Comparison of ENCODE assay signal across 9 cellular contexts in genomic region chr3:114451051-114451451, GRCh38.
DNase-seq lines count a peak whose midpoint lies in the region; ATAC-seq, FAIRE-seq and TF ChIP-seq lines count a peak whose summit lies in the region.
"Had no signal": no experiment of that assay in that cellular context is flagged by ENCODE, and none has a peak within 500 bp of the region (broad histone marks: within the 10 kb centered on the region; RNA-seq: fewer than 3 reads in every experiment).

No MANE protein-coding gene starts in this region.

- no peak overlapping the region for H2AFZ ChIP-seq in parathyroid adenoma

- peak; percentile 39 for ATAC-seq in HG03354 (IDR thresholded peaks at IDR 0.05; ENCODE audit: poor library complexity, severe bottlenecking, unreplicated experiment)

- H3K36me3 ChIP-seq in parathyroid adenoma (ENCODE audit: control insufficient read depth, insufficient read depth, low read length) = no peaks in the 10 kb centered on the region
- no peaks in the 10 kb centered on the region for H3K36me3 ChIP-seq in mesendoderm (ENCODE audit: control insufficient read depth, insufficient read depth, low read length)

- H3K18ac ChIP-seq in mesendoderm (ENCODE audit: low read length) = no peak overlapping the region

- no peak overlapping the region for H3K23ac ChIP-seq in mesendoderm (ENCODE audit: low read length)

- no peaks in the 10 kb centered on the region for H3K9me3 ChIP-seq in parathyroid adenoma (ENCODE audit: control insufficient read depth, low read length)

- H3K9ac ChIP-seq in parathyroid adenoma (no peak overlapping the region), mesendoderm (ENCODE audit: low read length) (no peak overlapping the region)

- H3K27ac ChIP-seq in parathyroid adenoma (no peak overlapping the region), mesendoderm (ENCODE audit: low read depth, low read length) (no peak overlapping the region)

- TF ChIP-seq CTCF in GM12865 (IDR thresholded peaks at IDR 0.05; ENCODE audit: insufficient read depth, low read depth, low read length, missing control alignments) = no peak
- no peak for TF ChIP-seq CTCF in parathyroid adenoma (IDR thresholded peaks at IDR 0.05)
- TF ChIP-seq CTCF in GM10248 (IDR thresholded peaks at IDR 0.05; ENCODE audit: control extremely low read depth, extremely low read depth, low read depth, missing control alignments) = no peak

- CTCF ChIA-PET in GM10248 (lab: Yijun Ruan, JAX) = interaction anchor here (0.9 to 3.0 kb wide), 3 partner anchors 10 to 67 kb away, joined by 3 to 13 read pairs (median 3); no protein-coding TSS in a partner anchor

- H2BK5ac ChIP-seq in mesendoderm (ENCODE audit: low read length) = no peak overlapping the region

- H3K4me1 ChIP-seq in parathyroid adenoma = peaks cover 4% of the 10 kb centered on the region
- H3K4me1 ChIP-seq in mesendoderm (ENCODE audit: control insufficient read depth, low read depth, low read length) = no peaks in the 10 kb centered on the region

- H3K79me2 ChIP-seq in parathyroid adenoma = no peaks in the 10 kb centered on the region
- no peaks in the 10 kb centered on the region for H3K79me2 ChIP-seq in mesendoderm (ENCODE audit: control insufficient read depth, insufficient read depth, low read length)

- H4K5ac ChIP-seq in mesendoderm (ENCODE audit: low read length) = no peak overlapping the region

- FAIRE-seq in endometrium (lab: Jason Lieb, UNC) = peak; percentile 60

- H3K4me3 ChIP-seq in GM12865 (ENCODE audit: low read depth, low read length) (peak overlapping the region; percentile 75), parathyroid adenoma (ENCODE audit: low read depth, low read length) (no peak overlapping the region), mesendoderm (ENCODE audit: low read length) (no peak overlapping the region)
- H3K4me3 ChIP-seq: lung had no signal

- H4K8ac ChIP-seq in mesendoderm (ENCODE audit: low read depth, low read length) = no peak overlapping the region

- H3K27me3 ChIP-seq in parathyroid adenoma (ENCODE audit: control insufficient read depth, insufficient read depth, low read length) (no peaks in the 10 kb centered on the region), mesendoderm (ENCODE audit: insufficient read depth, low read length, poor library complexity) (no peaks in the 10 kb centered on the region)

- peak overlapping the region; percentile 33 for H3K4me2 ChIP-seq in parathyroid adenoma (ENCODE audit: low read length)
- H3K4me2 ChIP-seq in mesendoderm (ENCODE audit: low read length) = no peak overlapping the region

- H2AK5ac ChIP-seq in mesendoderm (ENCODE audit: low read length) = no peak overlapping the region

- no peak overlapping the region for H2BK120ac ChIP-seq in mesendoderm (ENCODE audit: low read depth, low read length)

- POLR2A ChIA-PET in GM10248 (lab: Yijun Ruan, JAX) = no interaction called here

- no peak overlapping the region for H3K56ac ChIP-seq in mesendoderm (ENCODE audit: low read length)

- DNase-seq in GM12865 (ENCODE audit: low read depth) = peak; percentile 31
- no peak for DNase-seq in 8988T
- no peak for DNase-seq in GM19240 (ENCODE audit: insufficient read length, low spot score)
- DNase-seq in GM10248 (ENCODE audit: extremely low spot score) = no peak
- DNase-seq in mesendoderm = no peak

- no peak overlapping the region for H3K4ac ChIP-seq in mesendoderm (ENCODE audit: low read depth, low read length)

- no CpG with 5 or more reads among the region's 2 CpGs for WGBS in mesendoderm (ENCODE audit: extremely low coverage, insufficient coverage, low lambda C conversion rate)

- no peaks in the 10 kb centered on the region for H3K79me1 ChIP-seq in mesendoderm (ENCODE audit: low read length)

- no peak overlapping the region for H2BK15ac ChIP-seq in mesendoderm (replicated peaks; ENCODE audit: low read depth)
